Comparison of ENCODE assay signal across 8 cellular contexts in the genomic region with DNA sequence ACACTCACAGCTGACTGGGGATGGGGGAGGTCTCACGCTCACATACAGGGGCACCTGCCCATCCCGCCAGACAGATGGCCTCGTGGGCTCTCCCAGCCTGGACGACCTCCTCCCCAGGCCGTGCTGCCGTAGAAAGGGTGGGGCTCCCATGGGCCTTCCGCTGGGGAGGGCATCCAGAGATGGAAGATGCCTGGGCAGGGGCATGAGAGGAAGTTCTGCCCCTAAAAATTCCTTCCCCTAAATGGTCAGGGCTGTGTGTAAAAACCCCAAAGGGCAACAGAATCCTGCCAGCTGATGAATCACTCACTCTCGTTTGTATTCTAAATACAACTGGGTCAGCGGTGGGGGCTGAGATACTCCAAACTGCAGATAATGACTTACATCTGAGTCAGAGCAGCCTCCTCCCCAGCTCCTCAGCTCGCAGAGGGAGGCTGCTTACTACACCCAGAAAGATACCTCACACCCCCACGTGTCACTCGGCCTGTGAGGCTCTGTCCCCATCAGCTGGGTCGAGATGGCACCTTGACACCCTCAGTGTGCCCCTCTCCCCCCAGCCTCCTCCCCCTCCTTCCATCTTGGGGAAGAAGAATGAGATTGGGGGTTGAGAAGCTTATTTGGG. TPM values are rescaled to one million over a fixed set of nuclear protein-coding genes. Genes with fewer than 3 reads are reported as not detected.
A peak's percentile ranks its signal among the peaks of the same experiment; 100 is the strongest.
DNase-seq lines count a peak whose midpoint lies in the region; ATAC-seq and TF ChIP-seq lines count a peak whose summit lies in the region.

No MANE protein-coding gene starts in this region.

- H3K9me3 ChIP-seq in uterus (no peaks in the 10 kb centered on the region), HAP-1 (no peaks in the 10 kb centered on the region)

- intact Hi-C loops in uterus (cut with DNase I; ENCODE audit: low total_unique reads), result no loop called here

- peak; percentile 40 for ATAC-seq in GM18867 (IDR thresholded peaks at IDR 0.05; ENCODE audit: unreplicated experiment)

- CTCF ChIA-PET in GM10248 (lab: Yijun Ruan, JAX), result interaction anchor here (0.9 to 1.3 kb wide), 2 partner anchors 10 to 354 kb away, joined by 3 read pairs; no protein-coding TSS in a partner anchor

- DNase-seq in RPMI7951 (ENCODE audit: low read depth) (peak; percentile 98), glomerular endothelial cell (ENCODE audit: extremely low read depth, low read depth, low spot score) (peak; percentile 77), renal cortical epithelial cell (ENCODE audit: low read depth) (peak; percentile 98), uterus (peak; percentile 83 to 96), HAP-1 (ENCODE audit: low spot score in 2 of 2) (no peak), GM10248 (ENCODE audit: extremely low spot score) (no peak)
- peak; percentile 83 for DNase-seq in activated naive CD4-positive, alpha-beta T cell treated with Interleukin-2 at 50 U/mL for 16 hours

- no peaks in the 10 kb centered on the region for H3K36me3 ChIP-seq in uterus
- peaks cover 61% of the 10 kb centered on the region for H3K36me3 ChIP-seq in HAP-1 (replicated peaks)

- H3K27me3 ChIP-seq in uterus (no peaks in the 10 kb centered on the region), HAP-1 (ENCODE audit: low read depth) (no peaks in the 10 kb centered on the region)

- POLR2A ChIA-PET in GM10248 (lab: Yijun Ruan, JAX), result interaction anchor here (8.2 kb wide), 1 partner anchor 12 kb away, joined by 69 read pairs; a partner anchor contains a TSS

- no peak for TF ChIP-seq CTCF in uterus (IDR thresholded peaks at IDR 0.05)
- no peak for TF ChIP-seq CTCF in GM10248 (IDR thresholded peaks at IDR 0.05; ENCODE audit: control extremely low read depth, extremely low read depth, low read depth, missing control alignments)

- peak in 1 of 2 donors; percentile 37 for TF ChIP-seq POLR2A in uterus (IDR thresholded peaks at IDR 0.05)

- H3K27ac ChIP-seq in uterus, result peak overlapping the region; percentile 94 to 95

- in situ Hi-C loops in HAP-1 (cut with MboI; ENCODE audit: low sequenced_read_pairs), result no loop called here

- H3K4me1 ChIP-seq in uterus (peaks cover 18 to 59% of the 10 kb centered on the region in 2 donors), HAP-1 (peaks cover 10% of the 10 kb centered on the region)

- peak overlapping the region; percentile 12 to 31 for H3K4me3 ChIP-seq in uterus
- H3K4me3 ChIP-seq in HAP-1, result no peak overlapping the region

RNA-seq across cellular contexts. Expression of a gene that starts 10.1 kb away (rescaled TPM):
- total RNA-seq in RPMI7951 (2014; rRNA removed; shearing (Covaris generic)), result 168 and 180 TPM in 2 replicates
- total RNA-seq in glomerular endothelial cell (382 and 455 TPM in 2 replicates), renal cortical epithelial cell (367 and 387 TPM in 2 replicates), uterus (100 to 1,000 TPM; 161 to 517 (median 173) TPM)

Comparison
In these comparisons a context has a peak if more than half of its experiments do, and no peak if none do; other contexts are left out.
1. DNase-seq: peak in RPMI7951 (single experiment), activated naive CD4-positive, alpha-beta T cell treated with Interleukin-2 at 50 U/mL for 16 hours (single experiment), glomerular endothelial cell (single experiment), renal cortical epithelial cell (single experiment) and uterus (2 of 2); none in HAP-1 (0 of 2) and GM10248 (single experiment).